ENCODE assay signal across 23 cellular contexts in the genomic region with DNA sequence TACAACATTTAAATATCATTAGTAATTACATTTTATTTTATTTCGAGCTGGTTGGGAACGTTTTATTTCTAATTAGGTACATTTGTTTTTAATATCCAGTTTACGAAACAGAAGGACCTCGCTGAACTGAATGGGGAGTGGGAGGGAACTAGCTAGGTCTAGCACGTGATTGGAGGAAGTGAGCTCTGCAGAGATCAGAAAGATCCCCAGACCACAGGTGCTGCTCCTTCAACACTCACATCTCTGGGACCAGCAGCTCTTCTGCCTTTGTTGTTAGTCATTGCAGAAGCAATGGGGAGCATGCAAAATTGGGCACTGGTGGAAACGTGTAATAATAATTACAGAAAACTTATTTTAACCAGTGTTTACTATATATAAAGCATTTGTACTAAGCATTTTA.
A peak's percentile ranks its signal among the peaks of the same experiment; 100 is the strongest.
DNase-seq lines count a peak whose midpoint lies in the region; ATAC-seq and TF ChIP-seq lines count a peak whose summit lies in the region.
"Had no signal": no experiment of that assay in that cellular context is flagged by ENCODE, and none has a peak within 500 bp of the region (broad histone marks: within the 10 kb centered on the region; RNA-seq: fewer than 3 reads in every experiment).

No MANE protein-coding gene starts in this region.

- H3K36me3 ChIP-seq in HUES48 (ENCODE audit: control insufficient read depth, insufficient read depth, low read length), result no peaks in the 10 kb centered on the region
- H3K36me3 ChIP-seq in OCI-LY7 (ENCODE audit: insufficient read depth, low read length), result no peaks in the 10 kb centered on the region
- H3K36me3 ChIP-seq in neuron (ENCODE audit: insufficient read depth, low read length), result no peaks in the 10 kb centered on the region
- no peaks in the 10 kb centered on the region for H3K36me3 ChIP-seq in GM23248 (ENCODE audit: low read depth)
- no peaks in the 10 kb centered on the region for H3K36me3 ChIP-seq in suprapubic skin
- H3K36me3 ChIP-seq: prostate gland had no signal

- BruUV-seq in OCI-LY7 (replicated peaks; lab: Mats Ljungman, UMichigan), result no TSS peak

- H3K9ac ChIP-seq in HUES48 (ENCODE audit: low read depth, low read length), result no peak overlapping the region
- no peak overlapping the region for H3K9ac ChIP-seq in GM23248

- no peaks in the 10 kb centered on the region for H3K9me3 ChIP-seq in HUES48 (ENCODE audit: control insufficient read depth, insufficient read depth, low read length)
- 0 out of 2 replicates have a peak, but pooled peaks cover 5% of the 10 kb centered on the region for H3K9me3 ChIP-seq in OCI-LY7 (ENCODE audit: low read length)
- no peaks in the 10 kb centered on the region for H3K9me3 ChIP-seq in neuron (ENCODE audit: low read length)
- no peaks in the 10 kb centered on the region for H3K9me3 ChIP-seq in GM23248 (ENCODE audit: low read depth)
- no peaks in the 10 kb centered on the region for H3K9me3 ChIP-seq in suprapubic skin
- H3K9me3 ChIP-seq: prostate gland had no signal

- in situ Hi-C loops in GM23248 (cut with MboI), result no loop called here

- intact Hi-C loops in OCI-LY7 (cut with micrococcal nuclease; ENCODE audit: unreplicated experiment), result no loop called here

- H3F3A ChIP-seq in GM23248 (ENCODE audit: insufficient read depth), result no peaks in the 10 kb centered on the region

- H3K79me2 ChIP-seq in OCI-LY7 (ENCODE audit: insufficient read depth, low read depth, low read length) (no peaks in the 10 kb centered on the region), GM23248 (ENCODE audit: insufficient read depth) (no peaks in the 10 kb centered on the region)

- POLR2A ChIA-PET in OCI-LY7 (lab: Charles Lee), result no interaction called here

- H2AFZ ChIP-seq in OCI-LY7 (ENCODE audit: low read length) (peak overlapping the region; percentile 20; the same call in 1 of the 2 replicates), neuron (ENCODE audit: low read depth, low read length) (no peak overlapping the region), GM23248 (no peak overlapping the region)

- CTCF ChIA-PET in OCI-LY7 (lab: Charles Lee; ENCODE audit: unreplicated experiment), result no interaction called here

- peaks cover 10% of the 10 kb centered on the region for H3K4me1 ChIP-seq in HUES48 (ENCODE audit: control insufficient read depth, insufficient read depth, low read length)
- peaks cover 27% of the 10 kb centered on the region for H3K4me1 ChIP-seq in OCI-LY7 (ENCODE audit: insufficient read depth, low read length, poor library complexity, severe bottlenecking)
- H3K4me1 ChIP-seq in neuron (ENCODE audit: insufficient read depth, low read length), result peaks cover 15% of the 10 kb centered on the region
- H3K4me1 ChIP-seq in GM23248 (ENCODE audit: insufficient read depth), result 0 out of 2 replicates have a peak, but pooled peaks cover 8% of the 10 kb centered on the region
- no peaks in the 10 kb centered on the region for H3K4me1 ChIP-seq in suprapubic skin
- H3K4me1 ChIP-seq: prostate gland had no signal

- WGBS in GM23248 (ENCODE audit: low coverage in 1 of 2, low lambda C conversion rate in 2 of 2, missing lambda C conversion rate in 2 of 2), 2 experiments, result 20 to 23% methylated on average over 6 of the region's 6 CpGs
- WGBS in suprapubic skin, result 11% methylated on average over 6 of the region's 6 CpGs

- H3K27me3 ChIP-seq in HUES48 (ENCODE audit: control insufficient read depth, insufficient read depth, low read length), result no peaks in the 10 kb centered on the region; the same call in 1 of the 2 replicates
- H3K27me3 ChIP-seq in neuron (ENCODE audit: insufficient read depth, low read length), result no peaks in the 10 kb centered on the region
- 0 out of 2 replicates have a peak, but pooled peaks cover under 1% of the 10 kb centered on the region for H3K27me3 ChIP-seq in GM23248 (replicated peaks; ENCODE audit: insufficient read depth)
- peaks cover 27% of the 10 kb centered on the region for H3K27me3 ChIP-seq in suprapubic skin

- DNase-seq in OCI-LY7 (ENCODE audit: low spot score), result peak; percentile 70
- DNase-seq in iPS DF 19.7 (ENCODE audit: low read depth, low spot score), result peak; percentile 67
- no peak for DNase-seq in GM23248
- DNase-seq in suprapubic skin (ENCODE audit: low spot score in 2 of 2), result no peak
- DNase-seq: activated CD4-positive, alpha-beta T cell treated with anti-CD3 and anti-CD28 coated beads, Interleukin-2, amount 50 U/mL, for 4 hours; activated naive CD4-positive, alpha-beta T cell treated with anti-CD3 and anti-CD28 coated beads, Interleukin-2, amount 10 ng/mL, durations not matched to agents 7 days and 5 days; anterior cingulate cortex; central memory CD4-positive, alpha-beta T cell; foreskin melanocyte; MM.1S; NCI-H146; NCI-H2171 treated with DMSO at 0.1 percent for 48 hours; NCI-H774; PC-3; SHP77 treated with DMSO at 0.1 percent for 48 hours; stimulated activated CD4-positive, alpha-beta T cell treated with anti-CD3 and anti-CD28 coated beads, Interleukin-1b, Interleukin-23, amount 100 ng/mL, for 48 hours; trophoblast cell had no signal

- H3K9me2 ChIP-seq in OCI-LY7 (ENCODE audit: insufficient read depth, low read length) (no peaks in the 10 kb centered on the region), GM23248 (ENCODE audit: insufficient read depth) (no peaks in the 10 kb centered on the region)

- no peak for ATAC-seq in HG02970 (IDR thresholded peaks at IDR 0.05; ENCODE audit: low FRiP score, unreplicated experiment)
- ATAC-seq: natural killer cell treated with Interleukin-12 subunit alpha and Interleukin-12 subunit beta and Interleukin-15 and Interleukin-18, amount 100 ng/mL, for 72 hours; PC-3 had no signal

- no peak for TF ChIP-seq CTCF in OCI-LY7 (conservative IDR thresholded peaks at IDR 0.05; ENCODE audit: low read length)
- TF ChIP-seq CTCF in suprapubic skin (IDR thresholded peaks at IDR 0.05), result no peak

- H3K4me2 ChIP-seq in OCI-LY7 (ENCODE audit: low read length), result peak overlapping the region; percentile 26; the same call in 1 of the 2 replicates
- no peak overlapping the region for H3K4me2 ChIP-seq in GM23248 (ENCODE audit: unreplicated experiment)

- H3K27ac ChIP-seq in HUES48 (ENCODE audit: low read depth, low read length), result no peak overlapping the region
- H3K27ac ChIP-seq in OCI-LY7 (ENCODE audit: low read depth, low read length, poor library complexity, severe bottlenecking), result no peak overlapping the region
- H3K27ac ChIP-seq in GM23248, result no peak overlapping the region
- H3K27ac ChIP-seq in suprapubic skin, result no peak overlapping the region
- H3K27ac ChIP-seq: HL-60, prostate gland had no signal

- TF ChIP-seq EP300 in suprapubic skin (IDR thresholded peaks at IDR 0.05), result no peak

- H3K4me3 ChIP-seq in HUES48 (ENCODE audit: low read depth, low read length) (peak overlapping the region; percentile 26; the same call in 1 of the 2 replicates), OCI-LY7 (ENCODE audit: low read depth, low read length, poor library complexity, severe bottlenecking) (no peak overlapping the region), neuron (ENCODE audit: low read length) (peak overlapping the region; percentile 34), GM23248 (no peak overlapping the region), suprapubic skin (no peak overlapping the region)
- H3K4me3 ChIP-seq: prostate gland had no signal

- TF ChIP-seq POLR2A in suprapubic skin (IDR thresholded peaks at IDR 0.05), result no peak

- no peaks in the 10 kb centered on the region for H4K20me1 ChIP-seq in OCI-LY7 (ENCODE audit: insufficient read depth, low read length)
- H4K20me1 ChIP-seq in GM23248 (ENCODE audit: insufficient read depth), result no peaks in the 10 kb centered on the region

Comparison
In these comparisons a context has a peak if more than half of its experiments do, and no peak if none do; other contexts are left out.
1. H3K4me3 ChIP-seq: peak in HUES48 (single experiment) and neuron (single experiment); none in OCI-LY7 (single experiment), GM23248 (single experiment) and suprapubic skin (single experiment).
2. DNase-seq: peak in OCI-LY7 (single experiment) and iPS DF 19.7 (single experiment); none in GM23248 (single experiment) and suprapubic skin (0 of 2).